ENCODE assay signal across 11 cellular contexts in genomic region chr5:154228696-154229095, GRCh38. TPM values are rescaled to one million over a fixed set of nuclear protein-coding genes. Genes with fewer than 3 reads are reported as not detected.
A peak's percentile ranks its signal among the peaks of the same experiment; 100 is the strongest.
DNase-seq lines count a peak whose midpoint lies in the region; ATAC-seq and FAIRE-seq lines count a peak whose summit lies in the region.
"Had no signal": no experiment of that assay in that cellular context is flagged by ENCODE, and none has a peak within 500 bp of the region (broad histone marks: within the 10 kb centered on the region; RNA-seq: fewer than 3 reads in every experiment).

No MANE protein-coding gene starts in this region.

- no peak for DNase-seq in activated naive CD8-positive, alpha-beta T cell treated with anti-CD3 and anti-CD28 coated beads for 36 hours
- DNase-seq in urothelium cell line (ENCODE audit: low spot score) = no peak
- no peak for DNase-seq in NCI-H69 (lab: John Stamatoyannopoulos, UW)
- DNase-seq in GOT3 (lab: John Stamatoyannopoulos, UW) = no peak
- DNase-seq in DMS53 treated with DMSO at 0.1 percent for 48 hours (lab: John Stamatoyannopoulos, UW; ENCODE audit: unreplicated experiment) = no peak
- DNase-seq: activated CD4-positive, alpha-beta T cell treated with anti-CD3 and anti-CD28 coated beads for 4 hours; central memory CD4-positive, alpha-beta T cell; KG1 had no signal

- H3K9me3 Mint-ChIP-seq in activated naive CD8-positive, alpha-beta T cell treated with anti-CD3 and anti-CD28 coated beads for 36 hours = peaks cover 16% of the 10 kb centered on the region

- H3K27ac Mint-ChIP-seq in activated naive CD8-positive, alpha-beta T cell treated with anti-CD3 and anti-CD28 coated beads for 36 hours = peak overlapping the region; percentile 66

- ATAC-seq in GM18868 (IDR thresholded peaks at IDR 0.05; ENCODE audit: unreplicated experiment) (peak; percentile 93), GM21423 (IDR thresholded peaks at IDR 0.05; ENCODE audit: unreplicated experiment) (peak; percentile 95), HG03135 (IDR thresholded peaks at IDR 0.05; ENCODE audit: unreplicated experiment) (peak; percentile 92)

- H3K4me3 Mint-ChIP-seq in activated naive CD8-positive, alpha-beta T cell treated with anti-CD3 and anti-CD28 coated beads for 36 hours = peak overlapping the region; percentile 68

- FAIRE-seq in urothelium cell line (lab: Jason Lieb, UNC) = no peak

- H3K4me1 Mint-ChIP-seq in activated naive CD8-positive, alpha-beta T cell treated with anti-CD3 and anti-CD28 coated beads for 36 hours = peaks cover 26% of the 10 kb centered on the region

- H3K36me3 Mint-ChIP-seq in activated naive CD8-positive, alpha-beta T cell treated with anti-CD3 and anti-CD28 coated beads for 36 hours = peaks cover 35% of the 10 kb centered on the region

- no peaks in the 10 kb centered on the region for H3K27me3 Mint-ChIP-seq in activated naive CD8-positive, alpha-beta T cell treated with anti-CD3 and anti-CD28 coated beads for 36 hours

RNA-seq across cellular contexts. Expression of gene GALNT10, which starts 38.2 kb away (rescaled TPM):
- 10 to 100 TPM; 16.8 to 19.8 TPM for total RNA-seq in activated naive CD8-positive, alpha-beta T cell treated with anti-CD3 and anti-CD28 coated beads for 36 hours
